In genomic region chr18:22068784-22069183, GRCh38 we compare ENCODE assay signal across 5 cellular contexts.
A peak's percentile ranks its signal among the peaks of the same experiment; 100 is the strongest.
DNase-seq lines count a peak whose midpoint lies in the region; ATAC-seq, FAIRE-seq and TF ChIP-seq lines count a peak whose summit lies in the region.
"Not testable (repeated sequence)": the region's sequence is repeated elsewhere in the genome, so short reads cannot be mapped to it uniquely, and the experiment has no call there.

No MANE protein-coding gene starts in this region.

- not testable (repeated sequence) for H3K4me3 ChIP-seq in Caco-2 (ENCODE audit: low read depth, low read length); HEK293 (ENCODE audit: low read depth, low read length); K562; mesendoderm (ENCODE audit: low read length)

- H3K36me3 ChIP-seq in Caco-2 (ENCODE audit: control insufficient read depth, insufficient read depth, low read length); HEK293 (ENCODE audit: control insufficient read depth in 2 of 2, insufficient read depth in 1 of 2, low read length in 2 of 2); K562 (ENCODE audit: control insufficient read depth, insufficient read depth, low read length); mesendoderm (ENCODE audit: control insufficient read depth, insufficient read depth, low read length): not testable (repeated sequence)

- H3K23ac ChIP-seq in mesendoderm (ENCODE audit: low read length) = not testable (repeated sequence)

- TF ChIP-seq POLR2A in K562 (conservative IDR thresholded peaks at IDR 0.05) = not testable (repeated sequence)

- not testable (repeated sequence) for TF ChIP-seq RAD21 in K562 (CRISPR knock-in tag; conservative IDR thresholded peaks at IDR 0.05 in 1 of 2, IDR thresholded peaks at IDR 0.05 in 1 of 2)

- not testable (repeated sequence) for H3K4ac ChIP-seq in mesendoderm (ENCODE audit: low read depth, low read length)

- not testable (repeated sequence) for H3K9me1 ChIP-seq in K562 (ENCODE audit: control insufficient read depth, insufficient read depth, low read length)

- POLR2A ChIA-PET in Caco-2 (lab: Charles Lee); HEK293 (lab: Yijun Ruan, JAX): not testable (repeated sequence)
- POLR2A ChIA-PET in K562 (lab: Yijun Ruan, JAX) = interaction anchor here (0.7 to 1.3 kb wide), 2 partner anchors 68 to 118 kb away, joined by 3 to 5 read pairs; no protein-coding TSS in a partner anchor

- not testable (repeated sequence) for H3K36me3 Mint-ChIP-seq in CD14-positive monocyte; Caco-2 (ENCODE audit: insufficient read depth, unreplicated experiment)

- not testable (repeated sequence) for H4K8ac ChIP-seq in mesendoderm (ENCODE audit: low read depth, low read length)

- H3K9me3 Mint-ChIP-seq in CD14-positive monocyte (peaks cover 8 to 31% (median 16%) of the 10 kb centered on the region in 7 donors), Caco-2 (ENCODE audit: unreplicated experiment) (peaks cover 20% of the 10 kb centered on the region)

- H3K4me2 ChIP-seq in K562 (ENCODE audit: insufficient read depth, low read length); mesendoderm (ENCODE audit: low read length): not testable (repeated sequence)

- CTCF ChIA-PET in Caco-2 (lab: Charles Lee); K562 (lab: Yijun Ruan, JAX; ENCODE audit: low intra/inter-chr PET ratio): not testable (repeated sequence)
- CTCF ChIA-PET in HEK293 (lab: Yijun Ruan, JAX) = interaction anchor here (1.2 kb wide), 1 partner anchor 113 kb away, joined by 4 read pairs; no protein-coding TSS in a partner anchor

- H3K27ac Mint-ChIP-seq in CD14-positive monocyte (peak overlapping the region in 4 of 7 donors; percentile 10 to 75 (median 32)), Caco-2 (ENCODE audit: unreplicated experiment) (peak overlapping the region; percentile 27)

- intact Hi-C loops in CD14-positive monocyte (cut with micrococcal nuclease); Caco-2 (cut with micrococcal nuclease; ENCODE audit: unreplicated experiment); K562 (cut with micrococcal nuclease): not testable (repeated sequence)

- in situ Hi-C loops in K562 (cut with MboI) = not testable (repeated sequence)

- not testable (repeated sequence) for H2AFZ ChIP-seq in K562 (ENCODE audit: low read depth, low read length)

- peak overlapping the region; percentile 68 for H2AK5ac ChIP-seq in mesendoderm (ENCODE audit: low read length)

- FAIRE-seq in K562 (lab: Jason Lieb, UNC) = not testable (repeated sequence)

- H4K20me1 ChIP-seq in K562 (replicated peaks; ENCODE audit: control insufficient read depth, insufficient read depth, low read length) = peaks cover 11% of the 10 kb centered on the region; the same call in 1 of the 2 replicates

- not testable (repeated sequence) for H3K56ac ChIP-seq in mesendoderm (ENCODE audit: low read length)

- H2BK5ac ChIP-seq in mesendoderm (ENCODE audit: low read length) = not testable (repeated sequence)

- not testable (repeated sequence) for H2BK15ac ChIP-seq in mesendoderm (replicated peaks; ENCODE audit: low read depth)

- not testable (repeated sequence) for H3K79me1 ChIP-seq in mesendoderm (ENCODE audit: low read length)

- not testable (repeated sequence) for BruUV-seq in Caco-2 (replicated peaks; lab: Mats Ljungman, UMichigan); K562 (replicated peaks; lab: Mats Ljungman, UMichigan)

- not testable (repeated sequence) for H3K9me3 ChIP-seq in Caco-2; HEK293 (ENCODE audit: control insufficient read depth, insufficient read depth, low read depth, low read length); K562 (replicated peaks; ENCODE audit: control insufficient read depth, insufficient read depth, low read depth, low read length)

- 3% methylated on average over 2 of the region's 2 CpGs for WGBS in K562 (ENCODE audit: insufficient coverage, low coverage, missing lambda C conversion rate)
- no CpG with 5 or more reads among the region's 2 CpGs for WGBS in mesendoderm (ENCODE audit: extremely low coverage, insufficient coverage, low lambda C conversion rate)

- H3K4me1 Mint-ChIP-seq in CD14-positive monocyte = not testable (repeated sequence)
- H3K4me1 Mint-ChIP-seq in Caco-2 (ENCODE audit: low read depth, unreplicated experiment) = peaks cover 17% of the 10 kb centered on the region

- H3K27me3 Mint-ChIP-seq in CD14-positive monocyte (ENCODE audit: low read depth in 3 of 3); Caco-2 (ENCODE audit: insufficient read depth, unreplicated experiment): not testable (repeated sequence)

- not testable (repeated sequence) for H4K5ac ChIP-seq in mesendoderm (ENCODE audit: low read length)

- H3K18ac ChIP-seq in mesendoderm (ENCODE audit: low read length) = not testable (repeated sequence)

- DNase-seq in CD14-positive monocyte (ENCODE audit: low spot score); Caco-2; K562 (ENCODE audit: extremely low read depth in 1 of 4, low spot score in 3 of 4); mesendoderm: not testable (repeated sequence)

- not testable (repeated sequence) for H2BK120ac ChIP-seq in mesendoderm (ENCODE audit: low read depth, low read length)

- peaks cover 19% of the 10 kb centered on the region for H3K4me1 ChIP-seq in Caco-2
- not testable (repeated sequence) for H3K4me1 ChIP-seq in HEK293 (ENCODE audit: control insufficient read depth, insufficient read depth, low read length); K562 (replicated peaks in 1 of 2; ENCODE audit: control insufficient read depth in 2 of 2, insufficient read depth in 2 of 2, low read length in 2 of 2)
- peaks cover 15% of the 10 kb centered on the region for H3K4me1 ChIP-seq in mesendoderm (ENCODE audit: control insufficient read depth, low read depth, low read length)

- not testable (repeated sequence) for H3K27me3 ChIP-seq in Caco-2 (replicated peaks; ENCODE audit: control insufficient read depth, insufficient read depth, low read length); mesendoderm (ENCODE audit: insufficient read depth, low read length, poor library complexity)
- H3K27me3 ChIP-seq in K562 (ENCODE audit: control insufficient read depth in 2 of 2, insufficient read depth in 2 of 2, low read length in 2 of 2) = peaks cover 12 to 28% of the 10 kb centered on the region in 2 experiments; a peak in 4 of 5 replicates

- not testable (repeated sequence) for H3K4me3 Mint-ChIP-seq in CD14-positive monocyte; Caco-2 (ENCODE audit: unreplicated experiment)

- not testable (repeated sequence) for H3K9ac ChIP-seq in K562 (ENCODE audit: insufficient read depth in 1 of 2, low read depth in 2 of 2, low read length in 2 of 2); mesendoderm (ENCODE audit: low read length)

- not testable (repeated sequence) for TF ChIP-seq EP300 in K562 (IDR thresholded peaks at IDR 0.05; ENCODE audit: low read length)

- TF ChIP-seq CTCF in CD14-positive monocyte (IDR thresholded peaks at IDR 0.05); Caco-2 (IDR thresholded peaks at IDR 0.05; ENCODE audit: insufficient read depth in 1 of 2, low read depth in 1 of 2, low read length in 1 of 2, severe bottlenecking in 1 of 2, unreplicated experiment in 1 of 2); HEK293 (tag by site-specific recombination; IDR thresholded peaks at IDR 0.05); K562 (IDR thresholded peaks at IDR 0.05 in 2 of 3, conservative IDR thresholded peaks at IDR 0.05 in 1 of 3; ENCODE audit: insufficient read depth in 2 of 3, low read depth in 1 of 3, low read length in 3 of 3): not testable (repeated sequence)

- not testable (repeated sequence) for H3K79me2 ChIP-seq in K562 (ENCODE audit: control insufficient read depth, insufficient read depth, low read length); mesendoderm (ENCODE audit: control insufficient read depth, insufficient read depth, low read length)

- not testable (repeated sequence) for ATAC-seq in K562

- H3K27ac ChIP-seq in HEK293 (ENCODE audit: extremely low read depth, low read depth, low read length); K562 (ENCODE audit: extremely low read depth, low read depth, low read length); mesendoderm (ENCODE audit: low read depth, low read length): not testable (repeated sequence)

TF ChIP-seq in HEK293, 187 proteins besides CTCF, POLR2A, EP300 and RAD21:
- TF ChIP-seq ZNF513 (tag by site-specific recombination; IDR thresholded peaks at IDR 0.05) = peak; percentile 89
TF ChIP-seq in HEK293: peak in this region for 1; not testable (repeated sequence) for 186.

TF ChIP-seq in K562, 482 proteins besides CTCF, POLR2A, EP300 and RAD21:
- TF ChIP-seq, protein P1, sequence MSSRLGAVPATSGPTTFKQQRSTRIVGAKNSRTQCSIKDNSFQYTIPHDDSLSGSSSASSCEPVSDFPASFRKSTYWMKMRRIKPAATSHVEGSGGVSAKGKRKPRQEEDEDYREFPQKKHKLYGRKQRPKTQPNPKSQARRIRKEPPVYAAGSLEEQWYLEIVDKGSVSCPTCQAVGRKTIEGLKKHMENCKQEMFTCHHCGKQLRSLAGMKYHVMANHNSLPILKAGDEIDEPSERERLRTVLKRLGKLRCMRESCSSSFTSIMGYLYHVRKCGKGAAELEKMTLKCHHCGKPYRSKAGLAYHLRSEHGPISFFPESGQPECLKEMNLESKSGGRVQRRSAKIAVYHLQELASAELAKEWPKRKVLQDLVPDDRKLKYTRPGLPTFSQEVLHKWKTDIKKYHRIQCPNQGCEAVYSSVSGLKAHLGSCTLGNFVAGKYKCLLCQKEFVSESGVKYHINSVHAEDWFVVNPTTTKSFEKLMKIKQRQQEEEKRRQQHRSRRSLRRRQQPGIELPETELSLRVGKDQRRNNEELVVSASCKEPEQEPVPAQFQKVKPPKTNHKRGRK (tag; IDR thresholded peaks at IDR 0.05) = peak; percentile 76
